ENCODE assay signal across 1 cellular context in genomic region chr14:23160924-23161522, GRCh38.
TF ChIP-seq lines count a peak whose summit lies in the region.

No MANE protein-coding gene starts in this region.

TF ChIP-seq in GM23338, 12 proteins besides CTCF, POLR2A, EP300 and RAD21 (continued from another document):
- TF ChIP-seq REST (IDR thresholded peaks at IDR 0.05; ENCODE audit: unreplicated experiment) (no peak), ZNF331 (CRISPR knock-in tag; IDR thresholded peaks at IDR 0.05; ENCODE audit: low read depth) (no peak), NANOG (IDR thresholded peaks at IDR 0.05; ENCODE audit: borderline replicate concordance) (no peak), EZH2phosphoT487 (IDR thresholded peaks at IDR 0.05; ENCODE audit: unreplicated experiment) (no peak), ZNF114 (CRISPR knock-in tag; IDR thresholded peaks at IDR 0.05) (0 out of 2 replicates have a peak, but pooled peaks have one; percentile 61), ETS1 (IDR thresholded peaks at IDR 0.05) (0 out of 2 replicates have a peak, but pooled peaks have one; percentile 11)
